18 cellular contexts compared by ENCODE assay signal in the genomic region with DNA sequence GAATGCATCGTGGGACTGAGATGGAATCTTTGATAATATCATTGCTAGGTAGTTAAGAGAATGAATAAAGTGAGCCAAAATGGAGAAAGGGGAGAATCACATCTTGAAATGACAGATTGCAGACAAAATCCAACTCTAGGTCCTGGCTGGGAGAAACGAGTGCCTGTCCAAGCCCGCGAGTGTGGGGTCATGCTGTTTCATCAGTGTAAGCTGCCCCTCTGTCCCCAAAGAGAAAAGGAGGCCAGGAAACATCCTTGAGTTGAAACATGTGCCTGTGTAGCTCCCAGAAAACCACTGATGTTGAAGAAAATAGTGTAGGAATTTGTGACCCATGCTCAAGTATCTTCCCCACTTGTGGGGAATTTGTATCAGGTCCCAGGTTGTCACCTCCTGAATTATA. TPM values are rescaled to one million over a fixed set of nuclear protein-coding genes. Genes with fewer than 3 reads are reported as not detected.
DNase-seq lines count a peak whose midpoint lies in the region; ATAC-seq and TF ChIP-seq lines count a peak whose summit lies in the region.
"Had no signal": no experiment of that assay in that cellular context is flagged by ENCODE, and none has a peak within 500 bp of the region (broad histone marks: within the 10 kb centered on the region; RNA-seq: fewer than 3 reads in every experiment).

No MANE protein-coding gene starts in this region.

- peaks cover 13% of the 10 kb centered on the region for H3K36me3 Mint-ChIP-seq in mesothelial cell of epicardium
- H3K36me3 Mint-ChIP-seq: CD4-positive, alpha-beta memory T cell had no signal

- TF ChIP-seq POLR2A in heart left ventricle (IDR thresholded peaks at IDR 0.05) (no peak), testis (IDR thresholded peaks at IDR 0.05) (no peak)

- H3K4me1 ChIP-seq in adipocyte (ENCODE audit: control insufficient read depth, insufficient read depth, low read length) (peaks cover 14% of the 10 kb centered on the region), heart left ventricle (peaks cover 0 to 6% (median 0%) of the 10 kb centered on the region in 12 donors), testis (no peaks in the 10 kb centered on the region)
- H3K4me1 ChIP-seq: BLaER1, SJCRH30 had no signal

- TF ChIP-seq CTCF in heart left ventricle (IDR thresholded peaks at IDR 0.05) (no peak), mesothelial cell of epicardium (IDR thresholded peaks at IDR 0.05; ENCODE audit: unreplicated experiment) (no peak), testis (IDR thresholded peaks at IDR 0.05) (no peak)

- H3K27ac ChIP-seq in heart left ventricle (no peak overlapping the region), testis (no peak overlapping the region)
- H3K27ac ChIP-seq: BLaER1, SJCRH30 had no signal

- no peak overlapping the region for H3K9ac ChIP-seq in adipocyte (ENCODE audit: low read length)
- H3K9ac ChIP-seq: BLaER1 had no signal

- no peaks in the 10 kb centered on the region for H3K27me3 Mint-ChIP-seq in mesothelial cell of epicardium (ENCODE audit: low read depth)

- no peak overlapping the region for H3K4me3 Mint-ChIP-seq in mesothelial cell of epicardium
- H3K4me3 Mint-ChIP-seq: CD4-positive, alpha-beta memory T cell had no signal

- H3K4me1 Mint-ChIP-seq in mesothelial cell of epicardium = peaks cover 38% of the 10 kb centered on the region
- H3K4me1 Mint-ChIP-seq: CD4-positive, alpha-beta memory T cell had no signal

- no peaks in the 10 kb centered on the region for H3K36me3 ChIP-seq in adipocyte (ENCODE audit: control insufficient read depth, insufficient read depth, low read length, severe bottlenecking)
- no peaks in the 10 kb centered on the region for H3K36me3 ChIP-seq in heart left ventricle
- H3K36me3 ChIP-seq in testis (ENCODE audit: low read depth, missing control alignments) = no peaks in the 10 kb centered on the region
- H3K36me3 ChIP-seq: BLaER1, SJCRH30 had no signal

- H3K27ac Mint-ChIP-seq in mesothelial cell of epicardium = peak overlapping the region; percentile 40
- H3K27ac Mint-ChIP-seq: CD4-positive, alpha-beta memory T cell had no signal

- ATAC-seq in heart left ventricle = peak in 3 of 4 donors; percentile 41 to 57 (median 56)
- ATAC-seq: PC-3 had no signal

- intact Hi-C loops in heart left ventricle (cut with DNase I) = no loop called here
- intact Hi-C loops in testis (cut with DNase I; ENCODE audit: low total_unique reads) = no loop called here

- DNase-seq in adipocyte (ENCODE audit: low read depth) (no peak), heart left ventricle (peak in 3 of 5 donors; percentile 12 to 58 (median 55)), mesothelial cell of epicardium (ENCODE audit: low spot score in 2 of 2, unreplicated experiment in 2 of 2) (no peak), testis (peak; percentile 54), EL (no peak), NCI-H146 (lab: John Stamatoyannopoulos, UW) (no peak), NCI-H345 (lab: John Stamatoyannopoulos, UW) (no peak), iPS-NIHi7 (ENCODE audit: extremely low spot score) (no peak)
- DNase-seq: CD4-positive, alpha-beta memory T cell; NCI-H1105 treated with DMSO at 0.1 percent for 48 hours; NCI-H1694 treated with DMSO at 0.1 percent for 48 hours; NCI-H2107; NCI-H524; NCI-H82; PC-3; RPMI8226; SJCRH30 had no signal

- WGBS in heart left ventricle, 4 donors = 45 to 66% (median 62%) methylated on average over 4 of the region's 4 CpGs
- WGBS in testis, 2 donors = 44 to 56% methylated on average over 4 of the region's 4 CpGs

- H3K9me3 ChIP-seq in adipocyte (ENCODE audit: control insufficient read depth, low read length) (no peaks in the 10 kb centered on the region), heart left ventricle (peaks cover 0 to 8% (median 0%) of the 10 kb centered on the region in 12 donors), testis (no peaks in the 10 kb centered on the region)
- H3K9me3 ChIP-seq: SJCRH30 had no signal

- peaks cover 10% of the 10 kb centered on the region for H3K27me3 ChIP-seq in adipocyte (replicated peaks; ENCODE audit: control insufficient read depth, insufficient read depth, low read length)
- peaks cover 0 to 4% (median 0%) of the 10 kb centered on the region in 9 donors for H3K27me3 ChIP-seq in heart left ventricle
- no peaks in the 10 kb centered on the region for H3K27me3 ChIP-seq in testis
- H3K27me3 ChIP-seq: BLaER1, SJCRH30 had no signal

- H3K4me3 ChIP-seq in adipocyte (ENCODE audit: low read length) (peak overlapping the region; percentile 5), heart left ventricle (no peak overlapping the region), testis (no peak overlapping the region)
- H3K4me3 ChIP-seq: BLaER1, SJCRH30 had no signal

- peaks cover 14% of the 10 kb centered on the region for H3K9me3 Mint-ChIP-seq in mesothelial cell of epicardium

RNA-seq across cellular contexts. Expression of gene ADAMTSL3, which starts 48.3 kb away (rescaled TPM):
- total RNA-seq in heart left ventricle (10 to 100 TPM in 3 of 9 donors, 1 to 10 TPM in 6; 6.6 to 13.2 (median 7.7) TPM), mesothelial cell of epicardium (13.2 to 14.3 TPM (median 13.9 TPM) in 3 replicates), testis (10 to 100 TPM in 1 of 2 donors, 1 to 10 TPM in 1; 9.4 to 16.4 TPM)
- polyA plus RNA-seq in heart left ventricle (1 to 10 TPM; 1.3 to 2.6 TPM), testis (ENCODE audit: insufficient read depth, low read depth, low replicate concordance) (8.6 TPM)
- total RNA-seq: CD4-positive, alpha-beta memory T cell had no signal
- polyA plus RNA-seq: CD4-positive, alpha-beta memory T cell had no signal

Comparison
In these comparisons a context has a peak if more than half of its experiments do, and no peak if none do; other contexts are left out.
1. DNase-seq: peak in heart left ventricle (3 of 5) and testis (single experiment); none in adipocyte (single experiment), mesothelial cell of epicardium (0 of 2), EL (single experiment), NCI-H146 (single experiment), NCI-H345 (single experiment) and iPS-NIHi7 (single experiment).